Comparison of ENCODE assay signal across 11 cellular contexts in genomic region chr10:124632566-124632965, GRCh38.
A peak's percentile ranks its signal among the peaks of the same experiment; 100 is the strongest.
DNase-seq lines count a peak whose midpoint lies in the region; ATAC-seq and TF ChIP-seq lines count a peak whose summit lies in the region.
"Had no signal": no experiment of that assay in that cellular context is flagged by ENCODE, and none has a peak within 500 bp of the region (broad histone marks: within the 10 kb centered on the region; RNA-seq: fewer than 3 reads in every experiment).

No MANE protein-coding gene starts in this region.

- H3K36me3 Mint-ChIP-seq in activated B cell treated with CpG ODN at 0.5 μM for 24 hours (ENCODE audit: low read depth): peaks cover 42% of the 10 kb centered on the region
- H3K36me3 Mint-ChIP-seq: naive thymus-derived CD8-positive, alpha-beta T cell had no signal

- CTCF ChIA-PET in activated B cell treated with CpG ODN at 0.5 μM for 24 hours (lab: Charles Lee): interaction anchor here (0.6 to 2.4 kb wide), 5 partner anchors 20 to 113 kb away, joined by 3 to 18 read pairs (median 4); no protein-coding TSS in a partner anchor

- peaks cover 82% of the 10 kb centered on the region for H3K4me1 ChIP-seq in left ventricle myocardium inferior

- ATAC-seq in activated B cell treated with CpG ODN at 0.5 μM for 24 hours (ENCODE audit: low read depth) (no peak), HG03108 (IDR thresholded peaks at IDR 0.05; ENCODE audit: unreplicated experiment) (no peak)

- peak overlapping the region; percentile 19 for H3K27ac ChIP-seq in C4-2B
- peak overlapping the region; percentile 66 for H3K27ac ChIP-seq in left ventricle myocardium inferior (replicated peaks)
- peak overlapping the region in 19 of 21 experiments; percentile 40 to 85 (median 74) for H3K27ac ChIP-seq in skin epidermis
- H3K27ac ChIP-seq: Peyer's patch had no signal

- peaks cover 5% of the 10 kb centered on the region for H3K9me3 ChIP-seq in left ventricle myocardium inferior (replicated peaks)
- H3K9me3 ChIP-seq: Peyer's patch had no signal

- H3K4me3 Mint-ChIP-seq in activated B cell treated with CpG ODN at 0.5 μM for 24 hours: no peak overlapping the region

- no peaks in the 10 kb centered on the region for H3K27me3 Mint-ChIP-seq in activated B cell treated with CpG ODN at 0.5 μM for 24 hours
- H3K27me3 Mint-ChIP-seq: naive thymus-derived CD8-positive, alpha-beta T cell had no signal

- H3K36me3 ChIP-seq in left ventricle myocardium inferior: peaks cover 5% of the 10 kb centered on the region

- H3K4me1 Mint-ChIP-seq in activated B cell treated with CpG ODN at 0.5 μM for 24 hours: peaks cover 95% of the 10 kb centered on the region

- H3K4me3 ChIP-seq in left ventricle myocardium inferior (no peak overlapping the region), skin epidermis (no peak overlapping the region)
- H3K4me3 ChIP-seq: Peyer's patch had no signal

- H3K27me3 ChIP-seq in left ventricle myocardium inferior (ENCODE audit: low read depth): no peaks in the 10 kb centered on the region
- H3K27me3 ChIP-seq: Peyer's patch had no signal

- POLR2A ChIA-PET in activated B cell treated with CpG ODN at 0.5 μM for 24 hours (lab: Charles Lee): interaction anchor here (0.6 to 1.5 kb wide), 6 partner anchors 8 to 109 kb away, joined by 3 to 12 read pairs (median 4); no protein-coding TSS in a partner anchor

- intact Hi-C loops in activated B cell treated with CpG ODN at 0.5 μM for 24 hours (cut with micrococcal nuclease): no loop called here
- intact Hi-C loops in left ventricle myocardium inferior (cut with micrococcal nuclease): no loop called here

- H3K9me3 Mint-ChIP-seq in activated B cell treated with CpG ODN at 0.5 μM for 24 hours: no peaks in the 10 kb centered on the region
- H3K9me3 Mint-ChIP-seq: naive thymus-derived CD8-positive, alpha-beta T cell had no signal

- DNase-seq in activated B cell treated with CpG ODN at 0.5 μM for 24 hours (no peak), left ventricle myocardium inferior (no peak), cerebellar cortex (ENCODE audit: low spot score) (no peak), NCI-H2171 (lab: John Stamatoyannopoulos, UW) (no peak), NCI-H82 (lab: John Stamatoyannopoulos, UW) (no peak)
- DNase-seq: foreskin melanocyte, Peyer's patch had no signal

- peak overlapping the region; percentile 47 for H3K27ac Mint-ChIP-seq in activated B cell treated with CpG ODN at 0.5 μM for 24 hours

- TF ChIP-seq CTCF in C4-2B (conservative IDR thresholded peaks at IDR 0.05) (no peak), activated B cell treated with CpG ODN at 0.5 μM for 24 hours (IDR thresholded peaks at IDR 0.05) (no peak), left ventricle myocardium inferior (IDR thresholded peaks at IDR 0.05; ENCODE audit: borderline replicate concordance) (no peak)

Comparison
In these comparisons a context has a peak if more than half of its experiments do, and no peak if none do; other contexts are left out.
1. H3K27ac ChIP-seq: peak in every context shown above with its lines; median percentile 74 in skin epidermis; 66 in left ventricle myocardium inferior; 19 in C4-2B.